18 cellular contexts compared by ENCODE assay signal in the genomic region with DNA sequence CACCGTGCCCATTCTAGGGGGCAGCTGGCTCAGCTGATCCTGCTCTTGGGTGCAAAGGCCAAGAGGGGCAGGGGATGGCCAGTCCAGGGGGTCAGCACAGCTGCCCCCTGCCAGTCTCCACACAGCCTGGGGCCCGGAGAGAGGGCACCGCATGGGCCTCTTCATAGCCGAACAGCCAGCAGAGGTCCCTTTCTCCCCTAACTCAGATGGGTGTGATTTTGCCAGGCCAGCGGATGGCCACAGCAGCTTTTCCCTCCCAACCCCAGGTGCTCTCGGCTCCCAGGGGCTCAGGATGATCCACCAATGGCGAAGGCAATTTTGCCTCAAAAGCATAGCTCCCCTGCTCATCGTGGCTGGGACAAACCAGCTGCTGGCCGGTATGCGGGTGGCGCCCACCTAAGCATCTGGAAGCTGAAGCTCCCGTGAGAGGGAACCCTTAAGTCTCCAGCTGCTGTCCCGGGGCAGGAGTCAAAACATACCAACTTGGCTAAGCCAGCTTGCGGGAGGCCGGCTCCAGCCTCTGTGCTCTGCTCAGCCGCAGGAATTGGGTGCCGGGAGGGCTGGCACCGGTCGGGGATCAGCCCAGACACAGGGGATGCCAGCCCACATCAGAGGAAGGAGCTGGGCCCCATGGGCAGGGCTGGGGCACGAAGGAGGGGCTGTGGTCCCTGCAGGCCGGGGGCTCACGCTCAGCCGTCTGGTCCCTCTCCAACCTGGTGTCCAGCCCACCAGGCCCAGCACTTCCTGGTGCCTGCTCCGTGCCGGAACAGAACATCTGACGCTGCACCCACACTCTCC. TPM values are rescaled to one million over a fixed set of nuclear protein-coding genes. Genes with fewer than 3 reads are reported as not detected.
DNase-seq lines count a peak whose midpoint lies in the region; ATAC-seq lines count a peak whose summit lies in the region.
"Had no signal": no experiment of that assay in that cellular context is flagged by ENCODE, and none has a peak within 500 bp of the region (broad histone marks: within the 10 kb centered on the region; RNA-seq: fewer than 3 reads in every experiment).

No MANE protein-coding gene starts in this region.

- H3K4me3 Mint-ChIP-seq in activated CD4-positive, alpha-beta T cell treated with anti-CD3 and anti-CD28 coated beads for 36 hours, result no peak overlapping the region
- H3K4me3 Mint-ChIP-seq in CD8-positive, alpha-beta memory T cell, result no peak overlapping the region
- H3K4me3 Mint-ChIP-seq in activated naive CD8-positive, alpha-beta T cell, result peak overlapping the region; percentile 75
- H3K4me3 Mint-ChIP-seq: central memory CD8-positive, alpha-beta T cell; nephron had no signal

- peak overlapping the region; percentile 71 for H2BK5ac ChIP-seq in neuronal stem cell (ENCODE audit: low read length)

- H3K4me2 ChIP-seq in neuronal stem cell (ENCODE audit: insufficient read depth, low read length, poor library complexity, severe bottlenecking), result no peak overlapping the region

- peak overlapping the region; percentile 77 for H3K27ac Mint-ChIP-seq in activated CD4-positive, alpha-beta T cell treated with anti-CD3 and anti-CD28 coated beads for 36 hours
- peak overlapping the region in 2 of 8 donors; percentile 68 to 88 for H3K27ac Mint-ChIP-seq in CD8-positive, alpha-beta memory T cell
- H3K27ac Mint-ChIP-seq in activated naive CD8-positive, alpha-beta T cell, result peak overlapping the region; percentile 94

- H3K36me3 ChIP-seq in CD8-positive, alpha-beta memory T cell (ENCODE audit: insufficient read depth, low read length), result no peaks in the 10 kb centered on the region
- H3K36me3 ChIP-seq in neuronal stem cell (replicated peaks in 1 of 2; ENCODE audit: control insufficient read depth in 2 of 2, insufficient read depth in 2 of 2, low read length in 2 of 2), result no peaks in the 10 kb centered on the region

- no peaks in the 10 kb centered on the region for H3K79me1 ChIP-seq in neuronal stem cell (ENCODE audit: low read depth, low read length)

- H3K4me3 ChIP-seq in CD8-positive, alpha-beta memory T cell (ENCODE audit: low read length), result peak overlapping the region; percentile 1
- no peak overlapping the region for H3K4me3 ChIP-seq in neuronal stem cell (ENCODE audit: low read length in 2 of 2)
- H3K4me3 ChIP-seq: heart left ventricle, skin epidermis had no signal

- no peaks in the 10 kb centered on the region for H3K36me3 Mint-ChIP-seq in activated CD4-positive, alpha-beta T cell treated with anti-CD3 and anti-CD28 coated beads for 36 hours (ENCODE audit: low read depth)
- H3K36me3 Mint-ChIP-seq in CD8-positive, alpha-beta memory T cell, result no peaks in the 10 kb centered on the region
- H3K36me3 Mint-ChIP-seq in activated naive CD8-positive, alpha-beta T cell, result no peaks in the 10 kb centered on the region

- H3K9me3 ChIP-seq in CD8-positive, alpha-beta memory T cell (ENCODE audit: low read length), result no peaks in the 10 kb centered on the region
- H3K9me3 ChIP-seq in neuronal stem cell (replicated peaks in 1 of 2; ENCODE audit: control insufficient read depth in 2 of 2, insufficient read depth in 1 of 2, low read depth in 1 of 2, low read length in 2 of 2), result no peaks in the 10 kb centered on the region
- H3K9me3 ChIP-seq: heart left ventricle had no signal

- peak overlapping the region; percentile 46 for H4K91ac ChIP-seq in neuronal stem cell (ENCODE audit: low read depth, low read length, poor library complexity)

- no peak overlapping the region for H4K8ac ChIP-seq in neuronal stem cell (ENCODE audit: low read depth, low read length)

- no peaks in the 10 kb centered on the region for H3K27me3 ChIP-seq in CD8-positive, alpha-beta memory T cell (ENCODE audit: insufficient read depth, low read length, poor library complexity, severe bottlenecking)
- H3K27me3 ChIP-seq in neuronal stem cell (ENCODE audit: control insufficient read depth in 3 of 3, insufficient read depth in 3 of 3, low read depth in 1 of 3, low read length in 3 of 3), result peaks cover 0 to 3% (median 0%) of the 10 kb centered on the region in 3 experiments
- H3K27me3 ChIP-seq: heart left ventricle had no signal

- H2BK120ac ChIP-seq in neuronal stem cell (ENCODE audit: low read depth, low read length), result peak overlapping the region; percentile 87

- POLR2A ChIA-PET in activated CD4-positive, alpha-beta T cell treated with anti-CD3 and anti-CD28 coated beads for 36 hours (lab: Charles Lee), result no interaction called here
- POLR2A ChIA-PET in CD8-positive, alpha-beta memory T cell (lab: Charles Lee), result no interaction called here

- intact Hi-C loops in activated CD4-positive, alpha-beta T cell treated with anti-CD3 and anti-CD28 coated beads for 36 hours (cut with DNase I, micrococcal nuclease), result no loop called here

- CTCF ChIA-PET in activated CD4-positive, alpha-beta T cell treated with anti-CD3 and anti-CD28 coated beads for 36 hours (lab: Charles Lee), result interaction anchor here (0.7 to 0.8 kb wide), 4 partner anchors 9 to 55 kb away, joined by 3 to 4 read pairs (median 3); no protein-coding TSS in a partner anchor
- CTCF ChIA-PET in CD8-positive, alpha-beta memory T cell (lab: Charles Lee), result interaction anchor here (1.0 to 1.3 kb wide), 3 partner anchors 18 to 155 kb away, joined by 3 to 5 read pairs (median 3); no protein-coding TSS in a partner anchor

- H2AFZ ChIP-seq in neuronal stem cell (ENCODE audit: low read length), result no peak overlapping the region

- DNase-seq in activated CD4-positive, alpha-beta T cell treated with anti-CD3 and anti-CD28 coated beads for 36 hours, result no peak
- no peak for DNase-seq in activated CD4-positive, alpha-beta T cell treated with anti-CD3 and anti-CD28 coated beads, Interleukin-2, amount 50 U/mL, for 4 hours
- peak in 1 of 5 donors; percentile 20 for DNase-seq in CD8-positive, alpha-beta memory T cell
- DNase-seq in neuronal stem cell (ENCODE audit: low spot score) (no peak), NCI-H1417 (lab: John Stamatoyannopoulos, UW) (no peak)
- DNase-seq: 8988T, activated gamma-delta T cell, NCI-H2227 treated with DMSO at 0.1 percent for 48 hours, SW 1271 had no signal

- H3K27me3 Mint-ChIP-seq in activated CD4-positive, alpha-beta T cell treated with anti-CD3 and anti-CD28 coated beads for 36 hours, result no peaks in the 10 kb centered on the region
- no peaks in the 10 kb centered on the region for H3K27me3 Mint-ChIP-seq in CD8-positive, alpha-beta memory T cell
- no peaks in the 10 kb centered on the region for H3K27me3 Mint-ChIP-seq in activated naive CD8-positive, alpha-beta T cell
- H3K27me3 Mint-ChIP-seq: central memory CD8-positive, alpha-beta T cell had no signal

- no peak overlapping the region for H3K9ac ChIP-seq in neuronal stem cell (ENCODE audit: low read depth, low read length, poor library complexity)

- H2BK15ac ChIP-seq in neuronal stem cell (ENCODE audit: low read length), result peak overlapping the region; percentile 95

- H3K18ac ChIP-seq in neuronal stem cell (ENCODE audit: low read length), result peak overlapping the region; percentile 20

- H2AK5ac ChIP-seq in neuronal stem cell (ENCODE audit: low read depth, low read length), result peak overlapping the region; percentile 98

- H3K9me3 Mint-ChIP-seq in activated CD4-positive, alpha-beta T cell treated with anti-CD3 and anti-CD28 coated beads for 36 hours (ENCODE audit: low read depth), result no peaks in the 10 kb centered on the region
- H3K9me3 Mint-ChIP-seq in CD8-positive, alpha-beta memory T cell, result no peaks in the 10 kb centered on the region
- H3K9me3 Mint-ChIP-seq in activated naive CD8-positive, alpha-beta T cell (ENCODE audit: low read depth), result no peaks in the 10 kb centered on the region
- H3K9me3 Mint-ChIP-seq: central memory CD8-positive, alpha-beta T cell; nephron had no signal

- peaks cover 38% of the 10 kb centered on the region for H3K4me1 Mint-ChIP-seq in activated CD4-positive, alpha-beta T cell treated with anti-CD3 and anti-CD28 coated beads for 36 hours
- H3K4me1 Mint-ChIP-seq in CD8-positive, alpha-beta memory T cell, result peaks cover 15 to 27% (median 19%) of the 10 kb centered on the region in 3 donors
- peaks cover 42% of the 10 kb centered on the region for H3K4me1 Mint-ChIP-seq in activated naive CD8-positive, alpha-beta T cell (ENCODE audit: low read depth)

- H3K4ac ChIP-seq in neuronal stem cell (ENCODE audit: low read length), result no peak overlapping the region

- no peak overlapping the region for H3K14ac ChIP-seq in neuronal stem cell (ENCODE audit: low read length)

- no peak overlapping the region for H3K27ac ChIP-seq in CD8-positive, alpha-beta memory T cell (ENCODE audit: low read depth, low read length)
- H3K27ac ChIP-seq in neuronal stem cell (replicated peaks; ENCODE audit: low read length), result no peak overlapping the region
- H3K27ac ChIP-seq: epithelial cell of prostate had no signal

- ATAC-seq in activated CD4-positive, alpha-beta T cell treated with anti-CD3 and anti-CD28 coated beads for 36 hours, result no peak
- ATAC-seq in SK-N-SH treated with all-trans-retinoic acid at 6 μM for 48 hours (no peak), GM18498 (IDR thresholded peaks at IDR 0.05; ENCODE audit: unreplicated experiment) (no peak)
- ATAC-seq: heart left ventricle, left colon had no signal

- H2BK12ac ChIP-seq in neuronal stem cell (ENCODE audit: low read length), result peak overlapping the region; percentile 95

- peaks cover 59% of the 10 kb centered on the region for H3K4me1 ChIP-seq in CD8-positive, alpha-beta memory T cell (ENCODE audit: insufficient read depth, low read length)
- H3K4me1 ChIP-seq in neuronal stem cell (ENCODE audit: control insufficient read depth in 2 of 2, insufficient read depth in 1 of 2, low read depth in 1 of 2, low read length in 2 of 2), result peaks cover 21 to 27% of the 10 kb centered on the region in 2 donors

- H3K23ac ChIP-seq in neuronal stem cell (ENCODE audit: low read depth, low read length, poor library complexity), result peak overlapping the region; percentile 60

- no CpG with 5 or more reads among the region's 26 CpGs for WGBS in neuronal stem cell (ENCODE audit: extremely low coverage in 2 of 2, insufficient read length in 2 of 2, insufficient replicate concordance in 1 of 2), 2 donors

RNA-seq across cellular contexts. Expression of gene GNB1L, which starts 30.5 kb away (rescaled TPM):
- 10 to 100 TPM in 1 of 2 experiments, 1 to 10 TPM in 1; 7.6 to 12.4 TPM for total RNA-seq in activated CD4-positive, alpha-beta T cell treated with anti-CD3 and anti-CD28 coated beads for 36 hours
- 10 to 100 TPM; 16.6 to 17.9 TPM for total RNA-seq in CD8-positive, alpha-beta memory T cell
- 14.2 TPM for polyA plus RNA-seq in CD8-positive, alpha-beta memory T cell
- 7.9 TPM for polyA plus RNA-seq in neuronal stem cell (2013, experiment 1 of 2)
- polyA plus RNA-seq in neuronal stem cell (2013, experiment 2 of 2), result 8.3 TPM

RNA-seq across cellular contexts. Expression of gene RTL10, which starts 30.5 kb away (rescaled TPM):
- 10 to 100 TPM; 14.9 to 15.6 TPM for total RNA-seq in activated CD4-positive, alpha-beta T cell treated with anti-CD3 and anti-CD28 coated beads for 36 hours
- 10 to 100 TPM; 18.1 to 23.2 TPM for total RNA-seq in CD8-positive, alpha-beta memory T cell
- 10.8 TPM for polyA plus RNA-seq in CD8-positive, alpha-beta memory T cell
- polyA plus RNA-seq in neuronal stem cell (2013, experiment 1 of 2), result 9.7 TPM
- 10.2 TPM for polyA plus RNA-seq in neuronal stem cell (2013, experiment 2 of 2)

RNA-seq across cellular contexts. Expression of gene COMT, which starts 56.4 kb away (rescaled TPM):
- total RNA-seq in activated CD4-positive, alpha-beta T cell treated with anti-CD3 and anti-CD28 coated beads for 36 hours, result 10 to 100 TPM; 63.5 to 78.5 TPM
- total RNA-seq in CD8-positive, alpha-beta memory T cell, result 10 to 100 TPM; 89.3 to 93.7 TPM
- 92.7 TPM for polyA plus RNA-seq in CD8-positive, alpha-beta memory T cell
- 7.3 TPM for polyA plus RNA-seq in neuronal stem cell (2013, experiment 1 of 2)
- polyA plus RNA-seq in neuronal stem cell (2013, experiment 2 of 2), result 6.4 TPM

RNA-seq across cellular contexts. Expression of gene TXNRD2, which starts 56.5 kb away (rescaled TPM):
- 10 to 100 TPM; 24.1 to 25.3 TPM for total RNA-seq in activated CD4-positive, alpha-beta T cell treated with anti-CD3 and anti-CD28 coated beads for 36 hours
- total RNA-seq in CD8-positive, alpha-beta memory T cell, result 10 to 100 TPM; 27.6 to 27.9 TPM
- 13.8 TPM for polyA plus RNA-seq in CD8-positive, alpha-beta memory T cell
- 16.7 TPM for polyA plus RNA-seq in neuronal stem cell (2013, experiment 1 of 2)
- 17.7 TPM for polyA plus RNA-seq in neuronal stem cell (2013, experiment 2 of 2)
